ENCODE assay signal across 8 cellular contexts in the genomic region with DNA sequence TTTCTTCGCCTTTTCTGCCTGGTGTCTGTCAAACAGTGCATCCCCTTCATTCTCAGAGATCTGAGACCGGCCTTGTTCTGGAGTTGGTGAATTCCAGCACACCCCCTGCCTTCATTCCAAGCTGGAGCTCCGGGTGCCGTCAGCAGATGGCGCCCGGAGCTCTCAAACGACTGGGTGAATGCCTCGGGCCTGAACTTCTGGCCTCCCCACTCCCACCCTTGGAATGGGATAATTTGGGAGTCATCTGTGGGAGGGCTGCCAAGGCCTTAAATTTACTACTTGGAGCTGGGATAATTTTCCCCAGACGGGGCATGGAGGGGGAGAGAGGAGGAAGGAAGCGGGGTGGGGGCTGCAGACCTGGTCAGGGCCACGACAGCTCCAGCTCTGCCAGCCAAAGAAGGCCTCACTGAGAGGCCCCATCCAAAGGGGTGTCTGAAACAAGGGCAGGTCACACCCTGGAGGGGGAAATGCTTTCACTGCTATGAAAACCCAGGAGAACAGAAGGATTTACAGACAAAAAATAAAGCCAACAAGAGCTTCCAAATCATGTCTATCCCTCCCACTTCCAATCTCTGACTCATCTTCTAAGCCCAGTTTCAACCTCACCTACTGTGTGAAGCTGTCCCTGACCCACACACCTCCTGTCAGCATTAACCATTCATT.
DNase-seq lines count a peak whose midpoint lies in the region; ATAC-seq, FAIRE-seq and TF ChIP-seq lines count a peak whose summit lies in the region.

No MANE protein-coding gene starts in this region.

- ATAC-seq in HG02763 (IDR thresholded peaks at IDR 0.05; ENCODE audit: unreplicated experiment) (no peak), HG03159 (IDR thresholded peaks at IDR 0.05; ENCODE audit: unreplicated experiment) (no peak)

- no peaks in the 10 kb centered on the region for H4K20me1 ChIP-seq in Karpas-422 (ENCODE audit: insufficient read depth, low read depth, low read length)

- H3K36me3 ChIP-seq in Karpas-422 (ENCODE audit: insufficient read depth, low read length) (no peaks in the 10 kb centered on the region), bronchial epithelial cell (ENCODE audit: control insufficient read depth, insufficient read depth, low read length) (no peaks in the 10 kb centered on the region), kidney (ENCODE audit: control insufficient read depth in 1 of 2, insufficient read depth in 2 of 2, low read length in 2 of 2) (no peaks in the 10 kb centered on the region)

- CTCF ChIA-PET in RWPE1 (lab: Yijun Ruan, JAX) = interaction anchor here (0.5 to 4.5 kb wide), 43 partner anchors 11 to 563 kb away, joined by 3 to 56 read pairs (median 4); a partner anchor contains a TSS

- no peaks in the 10 kb centered on the region for H3K9me2 ChIP-seq in Karpas-422 (replicated peaks; ENCODE audit: insufficient read depth, low read length)

- H3K9me3 ChIP-seq in Karpas-422 (ENCODE audit: low read length) (no peaks in the 10 kb centered on the region), kidney (ENCODE audit: control insufficient read depth in 1 of 2, low read length in 2 of 2) (no peaks in the 10 kb centered on the region)

- TF ChIP-seq CTCF in RWPE1 (conservative IDR thresholded peaks at IDR 0.05; ENCODE audit: low read depth) (peak; percentile 89), bronchial epithelial cell (IDR thresholded peaks at IDR 0.05; ENCODE audit: insufficient read depth, low read length, severe bottlenecking) (peak; percentile 92), kidney (IDR thresholded peaks at IDR 0.05; ENCODE audit: borderline replicate concordance, extremely low read depth, insufficient read depth) (peak; percentile 67)

- no peak overlapping the region for H3K27ac ChIP-seq in Karpas-422 (ENCODE audit: low read length)
- H3K27ac ChIP-seq in RWPE1 = peak overlapping the region; percentile 95
- peak overlapping the region; percentile 9 to 61 for H3K27ac ChIP-seq in kidney (ENCODE audit: low read depth in 2 of 2, low read length in 2 of 2)

- H3K9ac ChIP-seq in Karpas-422 (ENCODE audit: low read length) (no peak overlapping the region), kidney (ENCODE audit: low read length in 2 of 2) (no peak overlapping the region)

- H2AFZ ChIP-seq in Karpas-422 (ENCODE audit: low read length) = no peak overlapping the region

- POLR2A ChIA-PET in RWPE1 (lab: Yijun Ruan, JAX; ENCODE audit: low non-redundant PET) = interaction anchor here (0.7 to 0.9 kb wide), 3 partner anchors 49 to 360 kb away, joined by 3 to 5 read pairs (median 4); no protein-coding TSS in a partner anchor

- H3K79me2 ChIP-seq in Karpas-422 (ENCODE audit: low read length) = no peaks in the 10 kb centered on the region

- no peak overlapping the region for H3K4me2 ChIP-seq in Karpas-422 (ENCODE audit: low read depth, low read length, poor library complexity, severe bottlenecking)

- peak; percentile 96 for DNase-seq in ELF-1 (ENCODE audit: low read depth, low spot score)
- DNase-seq in Karpas-422 = peak; percentile 81
- peak; percentile 97 for DNase-seq in RWPE1 (ENCODE audit: low spot score)
- DNase-seq in bronchial epithelial cell (ENCODE audit: low read depth) = peak; percentile 87
- DNase-seq in kidney = peak; percentile 88
- peak; percentile 27 for DNase-seq in stimulated activated CD4-positive, alpha-beta T cell treated with anti-CD3 and anti-CD28 coated beads, Interleukin-4, amount 100 ng/mL, for 1 hour

- H3K4me3 ChIP-seq in Karpas-422 (ENCODE audit: low read length) (no peak overlapping the region), bronchial epithelial cell (ENCODE audit: low read depth, low read length) (no peak overlapping the region), kidney (ENCODE audit: low read length in 2 of 2) (no peak overlapping the region)

- no peak for FAIRE-seq in bronchial epithelial cell (lab: Jason Lieb, UNC)
- no peak for FAIRE-seq in kidney (lab: Jason Lieb, UNC)

- intact Hi-C loops in kidney (cut with DNase I) = loop anchor here (10.0 kb wide), 2 partner anchors 354 to 534 kb away; a partner anchor contains a TSS

- H3K27me3 ChIP-seq in Karpas-422 (ENCODE audit: low read length) (no peaks in the 10 kb centered on the region; the same call in 1 of the 2 replicates), bronchial epithelial cell (ENCODE audit: control insufficient read depth, insufficient read depth, low read length) (peaks cover 9% of the 10 kb centered on the region)

- H3K4me1 ChIP-seq in Karpas-422 (ENCODE audit: low read length) (peaks cover 16% of the 10 kb centered on the region), kidney (ENCODE audit: control insufficient read depth in 1 of 2, insufficient read depth in 1 of 2, low read depth in 1 of 2, low read length in 2 of 2) (peaks cover 14 to 18% of the 10 kb centered on the region in 2 donors)

Comparison
In these comparisons a context has a peak if more than half of its experiments do, and no peak if none do; other contexts are left out.
1. DNase-seq: peak in every context shown above with its lines; median percentile 97 in RWPE1; 96 in ELF-1; 88 in kidney; 87 in bronchial epithelial cell; 81 in Karpas-422; 27 in stimulated activated CD4-positive, alpha-beta T cell treated with anti-CD3 and anti-CD28 coated beads, Interleukin-4, amount 100 ng/mL, for 1 hour.